Comparison of ENCODE assay signal across 15 cellular contexts in genomic region chr1:31712041-31712440, GRCh38. TPM values are rescaled to one million over a fixed set of nuclear protein-coding genes. Genes with fewer than 3 reads are reported as not detected.
A peak's percentile ranks its signal among the peaks of the same experiment; 100 is the strongest.
DNase-seq lines count a peak whose midpoint lies in the region; ATAC-seq and TF ChIP-seq lines count a peak whose summit lies in the region.
"Had no signal": no experiment of that assay in that cellular context is flagged by ENCODE, and none has a peak within 500 bp of the region (broad histone marks: within the 10 kb centered on the region; RNA-seq: fewer than 3 reads in every experiment).

No MANE protein-coding gene starts in this region.

- intact Hi-C loops in transverse colon (cut with DNase I; ENCODE audit: low total_unique reads): no loop called here

- peak overlapping the region; percentile 5 to 83 for H3K18ac ChIP-seq in mesenchymal stem cell (ENCODE audit: low read depth in 1 of 2, low read length in 2 of 2)

- no peaks in the 10 kb centered on the region for H3K36me3 Mint-ChIP-seq in stimulated activated naive B cell treated with anti-CD40 and anti-IgM and Interleukin-4, amounts not matched to agents 10 μg/mL and 1 μg/mL and 100 μg/mL, for 72 hours
- H3K36me3 Mint-ChIP-seq: activated naive CD4-positive, alpha-beta T cell treated with anti-CD3 and anti-CD28 coated beads, Interleukin-2, amount 10 ng/mL, durations not matched to agents 7 days and 5 days had no signal

- peak overlapping the region; percentile 70 for H4K91ac ChIP-seq in mesenchymal stem cell (ENCODE audit: low read length)

- peak overlapping the region; percentile 16 to 90 for H2BK12ac ChIP-seq in mesenchymal stem cell (ENCODE audit: low read length in 2 of 2)

- H3K27me3 ChIP-seq in MG63: no peaks in the 10 kb centered on the region
- no peaks in the 10 kb centered on the region for H3K27me3 ChIP-seq in brain microvascular endothelial cell (replicated peaks)
- peaks cover 0 to 4% of the 10 kb centered on the region in 2 experiments for H3K27me3 ChIP-seq in mesenchymal stem cell (ENCODE audit: control insufficient read depth in 1 of 2, insufficient read depth in 1 of 2, low read length in 2 of 2)
- H3K27me3 ChIP-seq in transverse colon: peaks cover 4% of the 10 kb centered on the region

- peak overlapping the region; percentile 65 for H2BK15ac ChIP-seq in mesenchymal stem cell (ENCODE audit: low read depth, poor library complexity, severe bottlenecking)

- no peak overlapping the region for H3K27ac Mint-ChIP-seq in stimulated activated naive B cell treated with anti-CD40 and anti-IgM and Interleukin-4, amounts not matched to agents 10 μg/mL and 1 μg/mL and 100 μg/mL, for 72 hours
- H3K27ac Mint-ChIP-seq: activated naive CD4-positive, alpha-beta T cell treated with anti-CD3 and anti-CD28 coated beads, Interleukin-2, amount 10 ng/mL, durations not matched to agents 7 days and 5 days had no signal

- WGBS in mesenchymal stem cell: 54% methylated on average over 2 of the region's 4 CpGs
- WGBS in transverse colon (ENCODE audit: low coverage in 1 of 2), 2 donors: 55% methylated on average over 3 to 4 of the region's 4 CpGs

- ATAC-seq in GM18868 (IDR thresholded peaks at IDR 0.05; ENCODE audit: unreplicated experiment): no peak
- no peak for ATAC-seq in stimulated activated naive B cell treated with anti-CD40 and anti-IgM and Interleukin-4, amounts not matched to agents 10 μg/mL and 1 μg/mL and 100 μg/mL, for 72 hours (replicated peaks)
- ATAC-seq: GM12878, K562 had no signal

- no peak overlapping the region for H3K4me3 Mint-ChIP-seq in stimulated activated naive B cell treated with anti-CD40 and anti-IgM and Interleukin-4, amounts not matched to agents 10 μg/mL and 1 μg/mL and 100 μg/mL, for 72 hours
- H3K4me3 Mint-ChIP-seq: activated naive CD4-positive, alpha-beta T cell treated with anti-CD3 and anti-CD28 coated beads, Interleukin-2, amount 10 ng/mL, durations not matched to agents 7 days and 5 days had no signal

- H2AFZ ChIP-seq in mesenchymal stem cell (ENCODE audit: low read depth, low read length): no peak overlapping the region

- DNase-seq in MG63 (peak; percentile 67), brain microvascular endothelial cell (peak; percentile 34), mesenchymal stem cell (peak; percentile 63), transverse colon (no peak), GM10266 (ENCODE audit: extremely low spot score) (no peak)
- DNase-seq in stimulated activated naive B cell treated with anti-CD40 and anti-IgM and Interleukin-4, amounts not matched to agents 10 μg/mL and 1 μg/mL and 100 μg/mL, for 72 hours: no peak
- DNase-seq: activated CD8-positive, alpha-beta memory T cell treated with anti-CD3 and anti-CD28 coated beads for 24 hours; activated naive CD4-positive, alpha-beta T cell treated with anti-CD3 and anti-CD28 coated beads, Interleukin-2, amount 10 ng/mL, durations not matched to agents 7 days and 5 days; effector CD4-positive, alpha-beta T cell; NCI-H1930; stimulated activated CD4-positive, alpha-beta T cell treated with anti-CD3 and anti-CD28 coated beads, Interleukin-12 subunit alpha, Interleukin-12 subunit beta, amount 100 ng/mL, for 4 hours; T-helper 9 cell had no signal

- no peak overlapping the region for H3K14ac ChIP-seq in mesenchymal stem cell (ENCODE audit: low read length in 2 of 2)

- TF ChIP-seq CTCF in brain microvascular endothelial cell (IDR thresholded peaks at IDR 0.05; ENCODE audit: low read depth, low read length, missing control alignments) (no peak), transverse colon (IDR thresholded peaks at IDR 0.05) (no peak), GM10266 (IDR thresholded peaks at IDR 0.05; ENCODE audit: control insufficient read depth, insufficient read depth, low read depth, missing control alignments) (no peak)

- H3K4me3 ChIP-seq in MG63: no peak overlapping the region
- no peak overlapping the region for H3K4me3 ChIP-seq in brain microvascular endothelial cell (ENCODE audit: low read depth, low read length)
- H3K4me3 ChIP-seq in mesenchymal stem cell (ENCODE audit: insufficient read depth in 1 of 2, low read depth in 1 of 2, low read length in 2 of 2): no peak overlapping the region
- no peak overlapping the region for H3K4me3 ChIP-seq in transverse colon
- H3K4me3 ChIP-seq: GM12878, K562 had no signal

- H3K79me1 ChIP-seq in mesenchymal stem cell (replicated peaks; ENCODE audit: low read length, poor library complexity, severe bottlenecking): no peaks in the 10 kb centered on the region

- TF ChIP-seq POLR2A in transverse colon (IDR thresholded peaks at IDR 0.05): no peak

- H3K27me3 Mint-ChIP-seq in stimulated activated naive B cell treated with anti-CD40 and anti-IgM and Interleukin-4, amounts not matched to agents 10 μg/mL and 1 μg/mL and 100 μg/mL, for 72 hours: peaks cover 62 to 70% of the 10 kb centered on the region in 2 donors

- no peaks in the 10 kb centered on the region for H3K9me3 ChIP-seq in MG63
- H3K9me3 ChIP-seq in mesenchymal stem cell (ENCODE audit: control insufficient read depth, low read length): no peaks in the 10 kb centered on the region
- no peaks in the 10 kb centered on the region for H3K9me3 ChIP-seq in transverse colon

- no peaks in the 10 kb centered on the region for H3K36me3 ChIP-seq in MG63
- H3K36me3 ChIP-seq in brain microvascular endothelial cell (replicated peaks): no peaks in the 10 kb centered on the region
- no peaks in the 10 kb centered on the region for H3K36me3 ChIP-seq in mesenchymal stem cell (ENCODE audit: control insufficient read depth in 1 of 2, insufficient read depth in 2 of 2, low read depth in 1 of 2, low read length in 2 of 2)
- no peaks in the 10 kb centered on the region for H3K36me3 ChIP-seq in transverse colon

- peak overlapping the region; percentile 46 for H2BK5ac ChIP-seq in mesenchymal stem cell (ENCODE audit: low read depth, low read length, poor library complexity, severe bottlenecking)

- H3K4ac ChIP-seq in mesenchymal stem cell (ENCODE audit: low read depth in 1 of 2, low read length in 2 of 2): peak overlapping the region; percentile 82 to 85

- no peaks in the 10 kb centered on the region for H3K9me3 Mint-ChIP-seq in stimulated activated naive B cell treated with anti-CD40 and anti-IgM and Interleukin-4, amounts not matched to agents 10 μg/mL and 1 μg/mL and 100 μg/mL, for 72 hours
- H3K9me3 Mint-ChIP-seq: activated naive CD4-positive, alpha-beta T cell treated with anti-CD3 and anti-CD28 coated beads, Interleukin-2, amount 10 ng/mL, durations not matched to agents 7 days and 5 days had no signal

- peak overlapping the region; percentile 57 for H3K9ac ChIP-seq in mesenchymal stem cell (ENCODE audit: low read length)

- H3K27ac ChIP-seq in brain microvascular endothelial cell: peak overlapping the region; percentile 73
- H3K27ac ChIP-seq in mesenchymal stem cell (ENCODE audit: low read length, poor library complexity, severe bottlenecking): peak overlapping the region; percentile 91
- H3K27ac ChIP-seq in transverse colon: peak overlapping the region; percentile 82 to 92 (median 88)

- H2AK5ac ChIP-seq in mesenchymal stem cell (ENCODE audit: low read length, severe bottlenecking): peak overlapping the region; percentile 94

- in situ Hi-C loops in brain microvascular endothelial cell (cut with HindIII; ENCODE audit: low pct_ligation_motif_present, low sequenced_read_pairs): no loop called here
- in situ Hi-C loops in transverse colon (cut with MboI; ENCODE audit: low pct_ligation_motif_present in 1 of 4, low pct_unique_long_range_greater_than_20kb in 1 of 4, low sequenced_read_pairs in 3 of 4): no loop called here

- H4K8ac ChIP-seq in mesenchymal stem cell (ENCODE audit: low read length): peak overlapping the region; percentile 64

- H2BK120ac ChIP-seq in mesenchymal stem cell (ENCODE audit: low read depth, low read length): peak overlapping the region; percentile 67

- H3K4me1 ChIP-seq in mesenchymal stem cell (ENCODE audit: control insufficient read depth, insufficient read depth, low read depth, low read length): peaks cover 40% of the 10 kb centered on the region
- H3K4me1 ChIP-seq in transverse colon: peaks cover 15 to 43% (median 35%) of the 10 kb centered on the region in 4 donors

- H3K4me1 Mint-ChIP-seq in stimulated activated naive B cell treated with anti-CD40 and anti-IgM and Interleukin-4, amounts not matched to agents 10 μg/mL and 1 μg/mL and 100 μg/mL, for 72 hours: peaks cover 30 to 34% of the 10 kb centered on the region in 2 donors

- H3K4me2 ChIP-seq in mesenchymal stem cell (ENCODE audit: low read length, poor library complexity, severe bottlenecking): no peak overlapping the region

- H3K23ac ChIP-seq in mesenchymal stem cell (ENCODE audit: low read length in 2 of 2): no peak overlapping the region

- TF ChIP-seq EP300 in transverse colon (IDR thresholded peaks at IDR 0.05; ENCODE audit: low read depth): no peak

RNA-seq across cellular contexts. Expression of gene COL16A1, which starts 8.2 kb away (rescaled TPM):
- 156 and 192 TPM in 2 replicates for total RNA-seq in MG63 (2014; rRNA removed; shearing (Covaris generic); ENCODE audit: low replicate concordance)
- 20.9 TPM for polyA plus RNA-seq in mesenchymal stem cell (2013, experiment 1 of 2)
- polyA plus RNA-seq in mesenchymal stem cell (2013, experiment 2 of 2): 18.3 TPM
- total RNA-seq in transverse colon: 100 to 1,000 TPM in 1 of 4 donors, 10 to 100 TPM in 3; 14.3 to 135 (median 40.1) TPM

RNA-seq across cellular contexts. Expression of gene ADGRB2, which starts 52.1 kb away (rescaled TPM):
- 3.4 and 8.5 TPM in 2 replicates for total RNA-seq in MG63 (2014; rRNA removed; shearing (Covaris generic); ENCODE audit: low replicate concordance)
- 6.1 TPM for polyA plus RNA-seq in mesenchymal stem cell (2013, experiment 1 of 2)
- 5.3 TPM for polyA plus RNA-seq in mesenchymal stem cell (2013, experiment 2 of 2)
- 1 to 10 TPM in 2 of 4 donors, under 1 TPM in 1, not detected in 1; 0.55 to 4.2 (median 1.1) TPM for total RNA-seq in transverse colon

Comparison
In these comparisons a context has a peak if more than half of its experiments do, and no peak if none do; other contexts are left out.
1. DNase-seq: peak in MG63 (single experiment), brain microvascular endothelial cell (single experiment) and mesenchymal stem cell (single experiment); none in transverse colon (single experiment), GM10266 (single experiment) and stimulated activated naive B cell treated with anti-CD40 and anti-IgM and Interleukin-4, amounts not matched to agents 10 μg/mL and 1 μg/mL and 100 μg/mL, for 72 hours (single experiment).
2. Peak in every context shown above with its lines, with median percentiles within 50 percentile points of each other: H3K27ac ChIP-seq.